13 cellular contexts compared by ENCODE assay signal in the genomic region with DNA sequence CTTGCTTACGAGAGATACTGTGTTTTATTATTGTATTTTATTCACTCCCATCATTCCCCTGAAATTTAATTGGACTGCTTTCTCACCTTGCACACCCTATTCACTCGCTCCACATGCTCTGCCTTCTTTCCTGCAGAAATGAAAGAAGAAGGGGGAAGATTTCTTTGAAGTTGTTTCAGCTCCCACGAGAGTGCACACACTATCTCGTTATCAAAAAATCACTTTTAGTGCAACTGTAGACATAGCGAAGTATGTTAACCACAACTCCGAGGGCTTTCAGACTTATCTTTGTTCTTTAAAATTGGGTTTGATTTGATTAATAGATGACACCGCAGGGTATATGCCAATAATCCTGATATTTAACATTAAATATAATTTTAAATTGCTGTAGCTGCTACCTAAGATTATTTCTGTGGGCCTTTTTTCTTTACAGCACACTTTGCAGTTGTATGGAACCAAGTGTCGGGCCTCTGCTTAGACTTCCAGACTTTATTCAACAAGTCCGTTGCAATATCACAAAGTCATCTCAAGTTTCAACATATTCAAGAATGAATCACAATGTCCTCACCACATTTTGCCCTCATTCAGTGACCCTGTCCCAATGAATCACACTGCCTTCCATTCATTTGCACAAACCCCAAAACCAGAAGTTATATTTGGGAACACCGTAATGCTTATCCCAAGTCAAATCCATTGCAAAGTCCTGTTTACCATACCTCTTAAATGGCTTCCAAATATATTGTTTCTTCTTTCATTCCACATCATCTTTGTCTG.
DNase-seq lines count a peak whose midpoint lies in the region; ATAC-seq, FAIRE-seq and TF ChIP-seq lines count a peak whose summit lies in the region.
"Had no signal": no experiment of that assay in that cellular context is flagged by ENCODE, and none has a peak within 500 bp of the region (broad histone marks: within the 10 kb centered on the region; RNA-seq: fewer than 3 reads in every experiment).

No MANE protein-coding gene starts in this region.

- H3K9me3 ChIP-seq in MG63 (peaks cover 7% of the 10 kb centered on the region; the same call in 1 of the 2 replicates), mesenchymal stem cell (ENCODE audit: control insufficient read depth, low read length) (peaks cover 4% of the 10 kb centered on the region), small intestine (ENCODE audit: control insufficient read depth, low read depth) (no peaks in the 10 kb centered on the region)
- H3K9me3 ChIP-seq in effector memory CD4-positive, alpha-beta T cell (ENCODE audit: control insufficient read depth, low read length): no peaks in the 10 kb centered on the region
- no peaks in the 10 kb centered on the region for H3K9me3 ChIP-seq in CD8-positive, alpha-beta T cell (ENCODE audit: low read length)

- H2AFZ ChIP-seq in mesenchymal stem cell (ENCODE audit: low read depth, low read length): no peak overlapping the region

- DNase-seq in COLO829 (ENCODE audit: low spot score) (peak; percentile 4), MG63 (peak; percentile 59), brain pericyte (ENCODE audit: low read depth, low spot score) (peak; percentile 67), mesenchymal stem cell (peak; percentile 96), SHP77 (lab: John Stamatoyannopoulos, UW) (no peak), small intestine (no peak)
- DNase-seq in effector memory CD4-positive, alpha-beta T cell: no peak
- no peak for DNase-seq in CD8-positive, alpha-beta T cell
- DNase-seq: activated CD8-positive, alpha-beta memory T cell treated with anti-CD3 and anti-CD28 coated beads for 24 hours; amygdala; NCI-H2227 treated with DMSO at 0.1 percent for 48 hours had no signal

- no peak overlapping the region for H4K91ac ChIP-seq in mesenchymal stem cell (ENCODE audit: low read length)

- no peak overlapping the region for H3K4me3 ChIP-seq in MG63
- no peak overlapping the region for H3K4me3 ChIP-seq in mesenchymal stem cell (ENCODE audit: insufficient read depth in 1 of 2, low read depth in 1 of 2, low read length in 2 of 2)
- no peak overlapping the region for H3K4me3 ChIP-seq in effector memory CD4-positive, alpha-beta T cell (ENCODE audit: insufficient read depth, low read depth, low read length, poor library complexity, severe bottlenecking)
- H3K4me3 ChIP-seq in CD8-positive, alpha-beta T cell (ENCODE audit: low read depth, low read length): no peak overlapping the region
- H3K4me3 ChIP-seq in small intestine (ENCODE audit: low read depth in 1 of 2, low read length in 2 of 2): no peak overlapping the region
- H3K4me3 ChIP-seq: K562 had no signal

- TF ChIP-seq CTCF in CD8-positive, alpha-beta T cell (IDR thresholded peaks at IDR 0.05): no peak

- no peak overlapping the region for H3K4ac ChIP-seq in mesenchymal stem cell (ENCODE audit: low read depth in 1 of 2, low read length in 2 of 2)

- H3K36me3 ChIP-seq in MG63: no peaks in the 10 kb centered on the region
- no peaks in the 10 kb centered on the region for H3K36me3 ChIP-seq in mesenchymal stem cell (ENCODE audit: control insufficient read depth in 1 of 2, insufficient read depth in 2 of 2, low read depth in 1 of 2, low read length in 2 of 2)
- no peaks in the 10 kb centered on the region for H3K36me3 ChIP-seq in effector memory CD4-positive, alpha-beta T cell (ENCODE audit: control insufficient read depth, insufficient read depth, low read length)
- H3K36me3 ChIP-seq in CD8-positive, alpha-beta T cell (ENCODE audit: insufficient read depth, low read length): no peaks in the 10 kb centered on the region
- H3K36me3 ChIP-seq in small intestine (ENCODE audit: control insufficient read depth in 2 of 2, insufficient read depth in 2 of 2, low read length in 2 of 2): no peaks in the 10 kb centered on the region

- H3K27me3 Mint-ChIP-seq in CD8-positive, alpha-beta T cell (ENCODE audit: low read depth): no peaks in the 10 kb centered on the region

- CTCF ChIA-PET in CD8-positive, alpha-beta T cell (lab: Charles Lee): no interaction called here

- WGBS in mesenchymal stem cell: 16% methylated on average over 5 of the region's 10 CpGs
- 79 to 85% (median 82%) methylated on average over 10 of the region's 10 CpGs for WGBS in small intestine, 3 donors

- no peak overlapping the region for H2AK5ac ChIP-seq in mesenchymal stem cell (ENCODE audit: low read length, severe bottlenecking)

- no peaks in the 10 kb centered on the region for H3K79me1 ChIP-seq in mesenchymal stem cell (replicated peaks; ENCODE audit: low read length, poor library complexity, severe bottlenecking)

- H3K27ac Mint-ChIP-seq in CD8-positive, alpha-beta T cell: no peak overlapping the region

- H4K8ac ChIP-seq in mesenchymal stem cell (ENCODE audit: low read length): no peak overlapping the region

- H3K4me1 ChIP-seq in mesenchymal stem cell (ENCODE audit: control insufficient read depth, insufficient read depth, low read depth, low read length): peaks cover 2% of the 10 kb centered on the region
- H3K4me1 ChIP-seq in effector memory CD4-positive, alpha-beta T cell (ENCODE audit: control insufficient read depth, insufficient read depth, low read length, poor library complexity, severe bottlenecking): no peaks in the 10 kb centered on the region
- no peaks in the 10 kb centered on the region for H3K4me1 ChIP-seq in CD8-positive, alpha-beta T cell (ENCODE audit: insufficient read depth, low read length)
- no peaks in the 10 kb centered on the region for H3K4me1 ChIP-seq in small intestine (ENCODE audit: control insufficient read depth in 2 of 2, insufficient read depth in 1 of 2, low read depth in 1 of 2, low read length in 1 of 2)

- FAIRE-seq in small intestine (lab: Jason Lieb, UNC): no peak
- FAIRE-seq: GM18507, K562 had no signal

- H2BK15ac ChIP-seq in mesenchymal stem cell (ENCODE audit: low read depth, poor library complexity, severe bottlenecking): no peak overlapping the region

- H3K4me2 ChIP-seq in mesenchymal stem cell (ENCODE audit: low read length, poor library complexity, severe bottlenecking): no peak overlapping the region

- no peaks in the 10 kb centered on the region for H3K27me3 ChIP-seq in MG63
- H3K27me3 ChIP-seq in mesenchymal stem cell (ENCODE audit: control insufficient read depth in 1 of 2, insufficient read depth in 1 of 2, low read length in 2 of 2): no peaks in the 10 kb centered on the region
- H3K27me3 ChIP-seq in effector memory CD4-positive, alpha-beta T cell (replicated peaks; ENCODE audit: control insufficient read depth, insufficient read depth, low read length, poor library complexity, severe bottlenecking): no peaks in the 10 kb centered on the region
- H3K27me3 ChIP-seq in CD8-positive, alpha-beta T cell (ENCODE audit: insufficient read depth, low read length): no peaks in the 10 kb centered on the region
- no peaks in the 10 kb centered on the region for H3K27me3 ChIP-seq in small intestine (ENCODE audit: control insufficient read depth in 2 of 2, insufficient read depth in 2 of 2, low read length in 2 of 2)

- H3K14ac ChIP-seq in mesenchymal stem cell (ENCODE audit: low read length in 2 of 2): no peak overlapping the region

- no peak overlapping the region for H2BK120ac ChIP-seq in mesenchymal stem cell (ENCODE audit: low read depth, low read length)

- H3K9me3 Mint-ChIP-seq in CD8-positive, alpha-beta T cell: no peaks in the 10 kb centered on the region

- H3K27ac ChIP-seq in mesenchymal stem cell (ENCODE audit: low read length, poor library complexity, severe bottlenecking) (no peak overlapping the region), small intestine (ENCODE audit: low read depth in 1 of 2, low read length in 1 of 2) (no peak overlapping the region)
- no peak overlapping the region for H3K27ac ChIP-seq in effector memory CD4-positive, alpha-beta T cell (ENCODE audit: insufficient read depth, low read length, poor library complexity, severe bottlenecking)
- H3K27ac ChIP-seq in CD8-positive, alpha-beta T cell (ENCODE audit: low read depth, low read length): no peak overlapping the region

- peak overlapping the region in 1 of 2 experiments; percentile 37 for H3K18ac ChIP-seq in mesenchymal stem cell (ENCODE audit: low read depth in 1 of 2, low read length in 2 of 2)

- H2BK12ac ChIP-seq in mesenchymal stem cell (ENCODE audit: low read length in 2 of 2): no peak overlapping the region

- intact Hi-C loops in CD8-positive, alpha-beta T cell (cut with DNase I, micrococcal nuclease): no loop called here

- no peak overlapping the region for H3K4me3 Mint-ChIP-seq in CD8-positive, alpha-beta T cell

- peak overlapping the region; percentile 17 for H3K9ac ChIP-seq in mesenchymal stem cell (ENCODE audit: low read length)

- H2BK5ac ChIP-seq in mesenchymal stem cell (ENCODE audit: low read depth, low read length, poor library complexity, severe bottlenecking): no peak overlapping the region

- POLR2A ChIA-PET in CD8-positive, alpha-beta T cell (lab: Charles Lee): no interaction called here

- no peaks in the 10 kb centered on the region for H3K4me1 Mint-ChIP-seq in CD8-positive, alpha-beta T cell (ENCODE audit: low read depth)

- no peak overlapping the region for H3K23ac ChIP-seq in mesenchymal stem cell (ENCODE audit: low read length in 2 of 2)

- H3K36me3 Mint-ChIP-seq in CD8-positive, alpha-beta T cell: no peaks in the 10 kb centered on the region

- ATAC-seq in CD8-positive, alpha-beta T cell: no peak
- ATAC-seq: K562 had no signal

Comparison
In these comparisons a context has a peak if more than half of its experiments do, and no peak if none do; other contexts are left out.
1. DNase-seq: peak in COLO829 (single experiment), MG63 (single experiment), brain pericyte (single experiment) and mesenchymal stem cell (single experiment); none in SHP77 (0 of 2), effector memory CD4-positive, alpha-beta T cell (0 of 3), CD8-positive, alpha-beta T cell (0 of 7) and small intestine (single experiment).